ENCODE assay signal across 8 cellular contexts in genomic region chr20:19692685-19693119, GRCh38.
DNase-seq lines count a peak whose midpoint lies in the region; ATAC-seq and TF ChIP-seq lines count a peak whose summit lies in the region.

No MANE protein-coding gene starts in this region.

- TF ChIP-seq POLR2A in adrenal gland (IDR thresholded peaks at IDR 0.05), result no peak

- H3K27me3 ChIP-seq in SJSA1 (replicated peaks) (no peaks in the 10 kb centered on the region), adrenal gland (no peaks in the 10 kb centered on the region), right cardiac atrium (ENCODE audit: control insufficient read depth, insufficient read depth) (no peaks in the 10 kb centered on the region)

- peak; percentile 64 to 95 (median 86) for TF ChIP-seq CTCF in adrenal gland (IDR thresholded peaks at IDR 0.05)
- TF ChIP-seq CTCF in retinal pigment epithelial cell (conservative IDR thresholded peaks at IDR 0.05; ENCODE audit: low read depth, low read length), result peak; percentile 90

- H3K9me3 ChIP-seq in SJSA1 (replicated peaks) (no peaks in the 10 kb centered on the region), adrenal gland (replicated peaks in 1 of 3) (no peaks in the 10 kb centered on the region), right cardiac atrium (ENCODE audit: control insufficient read depth, low read length) (no peaks in the 10 kb centered on the region)

- no peak overlapping the region for H3K27ac ChIP-seq in SJSA1
- no peak overlapping the region for H3K27ac ChIP-seq in adrenal gland
- no peak overlapping the region for H3K27ac ChIP-seq in right cardiac atrium (ENCODE audit: low read length)

- peaks cover 16% of the 10 kb centered on the region for H3K4me1 ChIP-seq in SJSA1 (replicated peaks)
- H3K4me1 ChIP-seq in adrenal gland (replicated peaks in 1 of 2), result peaks cover 0 to 4% of the 10 kb centered on the region in 2 donors
- H3K4me1 ChIP-seq in right cardiac atrium (ENCODE audit: control insufficient read depth, insufficient read depth, low read length), result peaks cover 4% of the 10 kb centered on the region

- ATAC-seq in right cardiac atrium, result peak in 1 of 2 donors; percentile 34
- ATAC-seq in GM21717 (IDR thresholded peaks at IDR 0.05; ENCODE audit: unreplicated experiment), result no peak

- intact Hi-C loops in adrenal gland (cut with DNase I) (loop anchor here (10.0 kb wide), 3 partner anchors 72 to 542 kb away; no protein-coding TSS in a partner anchor), right cardiac atrium (cut with DNase I) (loop anchor here (2.0 to 10.0 kb wide), 8 partner anchors 64 to 305 kb away; partner anchors contain the start of gene RIN2 (in 1 of the 4))

- H3K36me3 ChIP-seq in SJSA1, result no peaks in the 10 kb centered on the region
- H3K36me3 ChIP-seq in adrenal gland (replicated peaks in 1 of 2), result no peaks in the 10 kb centered on the region

- 2 to 5% (median 3%) methylated on average over 15 of the region's 15 CpGs for WGBS in adrenal gland, 4 donors
- 7% methylated on average over 15 of the region's 15 CpGs for WGBS in right cardiac atrium

- no peak overlapping the region for H3K4me3 ChIP-seq in SJSA1
- H3K4me3 ChIP-seq in adrenal gland, result no peak overlapping the region
- H3K4me3 ChIP-seq in right cardiac atrium (ENCODE audit: low read length), result no peak overlapping the region
- H3K4me3 ChIP-seq in retinal pigment epithelial cell (ENCODE audit: low read length), result peak overlapping the region; percentile 20

- DNase-seq in CD1c-positive myeloid dendritic cell (ENCODE audit: extremely low spot score) (peak; percentile 73), HK-2 (ENCODE audit: unreplicated experiment) (peak; percentile 67), SJSA1 (ENCODE audit: low read depth in 1 of 2, low spot score in 2 of 2) (peak; percentile 52 to 58), adrenal gland (peak; percentile 31 to 84 (median 56)), right cardiac atrium (peak; percentile 46 to 83 (median 81)), retinal pigment epithelial cell (ENCODE audit: low read depth) (no peak), 8988T (no peak)

Comparison
In these comparisons a context has a peak if more than half of its experiments do, and no peak if none do; other contexts are left out.
1. DNase-seq: peak in CD1c-positive myeloid dendritic cell (single experiment), HK-2 (single experiment), SJSA1 (2 of 2), adrenal gland (7 of 7) and right cardiac atrium (3 of 3); none in retinal pigment epithelial cell (single experiment) and 8988T (single experiment).